ENCODE assay signal across 10 cellular contexts in genomic region chr3:182182531-182182968, GRCh38.
DNase-seq lines count a peak whose midpoint lies in the region; ATAC-seq and TF ChIP-seq lines count a peak whose summit lies in the region.
"Had no signal": no experiment of that assay in that cellular context is flagged by ENCODE, and none has a peak within 500 bp of the region (broad histone marks: within the 10 kb centered on the region; RNA-seq: fewer than 3 reads in every experiment).

No MANE protein-coding gene starts in this region.

- WGBS in gastroesophageal sphincter (ENCODE audit: low coverage in 1 of 2), 2 donors, result 64% methylated on average over 3 of the region's 5 CpGs; no CpG with 5 or more reads in 1 of the 2 donors

- H3K27ac ChIP-seq in gastroesophageal sphincter, result no peak overlapping the region

- no peak for TF ChIP-seq EP300 in gastroesophageal sphincter (IDR thresholded peaks at IDR 0.05)

- H3K4me3 ChIP-seq in gastroesophageal sphincter, result no peak overlapping the region
- H3K4me3 ChIP-seq: smooth muscle cell had no signal

- DNase-seq in NCI-H2196 (lab: John Stamatoyannopoulos, UW; ENCODE audit: unreplicated experiment) (peak; percentile 55), kidney glomerular epithelial cell (lab: John Stamatoyannopoulos, UW) (peak; percentile 12), pons (ENCODE audit: low spot score) (no peak), GM03348 (ENCODE audit: low spot score) (no peak)
- no peak for DNase-seq in activated CD4-positive, alpha-beta T cell treated with anti-CD3 and anti-CD28 coated beads for 48 hours
- DNase-seq: activated naive CD8-positive, alpha-beta T cell treated with anti-CD3 and anti-CD28 coated beads, Interleukin-2, amount 50 U/mL, for 24 hours had no signal

- peaks cover 0 to 2% (median 0%) of the 10 kb centered on the region in 3 donors for H3K9me3 ChIP-seq in gastroesophageal sphincter

- no peak for TF ChIP-seq CTCF in gastroesophageal sphincter (IDR thresholded peaks at IDR 0.05)

- ATAC-seq in GM18870 (IDR thresholded peaks at IDR 0.05; ENCODE audit: unreplicated experiment) (peak; percentile 66), HG03064 (IDR thresholded peaks at IDR 0.05; ENCODE audit: low read depth, unreplicated experiment) (peak; percentile 73), gastroesophageal sphincter (no peak)
- ATAC-seq: activated naive CD8-positive, alpha-beta T cell treated with anti-CD3 and anti-CD28 coated beads, Interleukin-2, amount 50 U/mL, for 24 hours had no signal

- no peaks in the 10 kb centered on the region for H3K4me1 ChIP-seq in gastroesophageal sphincter

- TF ChIP-seq POLR2A in gastroesophageal sphincter (IDR thresholded peaks at IDR 0.05), result no peak

- H3K27me3 ChIP-seq in gastroesophageal sphincter, result peaks cover 7% of the 10 kb centered on the region

- no peaks in the 10 kb centered on the region for H3K36me3 ChIP-seq in gastroesophageal sphincter

Comparison
In these comparisons a context has a peak if more than half of its experiments do, and no peak if none do; other contexts are left out.
1. DNase-seq: peak in NCI-H2196 (single experiment) and kidney glomerular epithelial cell (single experiment); none in pons (single experiment), activated CD4-positive, alpha-beta T cell treated with anti-CD3 and anti-CD28 coated beads for 48 hours (single experiment) and GM03348 (single experiment).